1 cellular context compared by ENCODE assay signal in genomic region chr19:49442354-49442753, GRCh38.
TF ChIP-seq lines count a peak whose summit lies in the region.

No MANE protein-coding gene starts in this region.

TF ChIP-seq in GM12878, 131 proteins besides CTCF, POLR2A, EP300 and RAD21:
- TF ChIP-seq RELA (IDR thresholded peaks at IDR 0.05; ENCODE audit: borderline replicate concordance, partially characterized antibody) (no peak), RFX5 (IDR thresholded peaks at IDR 0.05; ENCODE audit: low read depth, low read length) (no peak), CUX1 (IDR thresholded peaks at IDR 0.05; ENCODE audit: insufficient replicate concordance, low read depth, low read length) (no peak), RELB (IDR thresholded peaks at IDR 0.05; ENCODE audit: low read depth) (no peak), IKZF1 (conservative IDR thresholded peaks at IDR 0.05) (no peak), ZBED1 (IDR thresholded peaks at IDR 0.05; ENCODE audit: borderline replicate concordance) (no peak), ZNF274 (IDR thresholded peaks at IDR 0.05; ENCODE audit: insufficient read depth, insufficient read length) (no peak), POU2F2 (IDR thresholded peaks at IDR 0.05; ENCODE audit: borderline replicate concordance, low read depth, low read length) (no peak), ZNF217 (IDR thresholded peaks at IDR 0.05) (no peak), MLLT1 (IDR thresholded peaks at IDR 0.05) (no peak), CEBPZ (IDR thresholded peaks at IDR 0.05; ENCODE audit: low read depth, low read length) (no peak), JUNB (IDR thresholded peaks at IDR 0.05) (no peak), CREM (IDR thresholded peaks at IDR 0.05; ENCODE audit: low read depth) (no peak), POLR2AphosphoS2 (IDR thresholded peaks at IDR 0.05; ENCODE audit: low read depth, low read length) (no peak), SPI1 (IDR thresholded peaks at IDR 0.05; ENCODE audit: borderline replicate concordance, insufficient read depth, low read depth, low read length) (no peak), EED (IDR thresholded peaks at IDR 0.05; ENCODE audit: low read depth) (no peak), KAT2A (conservative IDR thresholded peaks at IDR 0.05; ENCODE audit: control insufficient read depth, low read depth, low read length) (no peak), NBN (IDR thresholded peaks at IDR 0.05) (no peak)
